In genomic region chr1:230157409-230158390, GRCh38 we compare ENCODE assay signal across 11 cellular contexts.
A peak's percentile ranks its signal among the peaks of the same experiment; 100 is the strongest.
DNase-seq lines count a peak whose midpoint lies in the region; ATAC-seq, FAIRE-seq and TF ChIP-seq lines count a peak whose summit lies in the region.
"Had no signal": no experiment of that assay in that cellular context is flagged by ENCODE, and none has a peak within 500 bp of the region (broad histone marks: within the 10 kb centered on the region; RNA-seq: fewer than 3 reads in every experiment).

No MANE protein-coding gene starts in this region.

- in situ Hi-C loops in HepG2 (cut with HindIII; ENCODE audit: extremely low pct_ligation_motif_present, low pct_unique_long_range_greater_than_20kb) (no loop called here), GM23248 (cut with MboI) (no loop called here)

- H3K36me3 ChIP-seq in HepG2 (replicated peaks in 1 of 2; ENCODE audit: control insufficient read depth in 1 of 2, insufficient read depth in 2 of 2, low read length in 2 of 2) (no peaks in the 10 kb centered on the region), stomach (no peaks in the 10 kb centered on the region), GM23248 (ENCODE audit: low read depth) (no peaks in the 10 kb centered on the region)
- H3K36me3 ChIP-seq: adrenal gland had no signal

- H3K4me1 ChIP-seq in HepG2 (ENCODE audit: insufficient read depth, low read length) (peaks cover 95% of the 10 kb centered on the region), stomach (peaks cover 20 to 83% (median 41%) of the 10 kb centered on the region in 4 donors), GM23248 (ENCODE audit: insufficient read depth) (peaks cover 27% of the 10 kb centered on the region)

- peak; percentile 70 for FAIRE-seq in HepG2 (lab: Jason Lieb, UNC)

- POLR2A ChIA-PET in HepG2 (lab: Yijun Ruan, JAX): interaction anchor here (0.7 to 2.1 kb wide), 6 partner anchors 24 to 53 kb away, joined by 3 to 20 read pairs (median 6); no protein-coding TSS in a partner anchor

- H4K20me1 ChIP-seq in HepG2 (ENCODE audit: insufficient read depth, low read length) (no peaks in the 10 kb centered on the region), GM23248 (ENCODE audit: insufficient read depth) (no peaks in the 10 kb centered on the region; the same call in 1 of the 2 replicates)

- H3K9ac ChIP-seq in HepG2 (ENCODE audit: insufficient read depth, low read depth, low read length): peak overlapping the region; percentile 74
- no peak overlapping the region for H3K9ac ChIP-seq in GM23248

- DNase-seq in Right ventricle myocardium inferior (ENCODE audit: missing footprints) (no peak), cardiac septum (ENCODE audit: low spot score) (no peak), amniotic epithelial cell (ENCODE audit: low read depth) (peak; percentile 68), HepG2 (ENCODE audit: low spot score) (peak; percentile 88), stomach (no peak), GM23248 (no peak), NCI-H1048 (lab: John Stamatoyannopoulos, UW) (no peak)
- DNase-seq: activated CD4-positive, alpha-beta T cell treated with anti-CD3 and anti-CD28 coated beads, Interleukin-2, amount 50 U/mL, for 48 hours had no signal

- no peak overlapping the region for H2AFZ ChIP-seq in HepG2 (ENCODE audit: low read length)
- no peak overlapping the region for H2AFZ ChIP-seq in GM23248

- H3K4me2 ChIP-seq in HepG2 (ENCODE audit: low read depth, low read length) (peak overlapping the region; percentile 97), GM23248 (ENCODE audit: unreplicated experiment) (no peak overlapping the region)

- H3K4me3 ChIP-seq in HepG2 (replicated peaks in 1 of 3; ENCODE audit: insufficient read depth in 1 of 3, low read depth in 2 of 3, low read length in 3 of 3): peak overlapping the region; percentile 26 to 63 (median 33); a peak in 4 of 6 replicates
- H3K4me3 ChIP-seq in stomach: no peak overlapping the region
- no peak overlapping the region for H3K4me3 ChIP-seq in GM23248
- H3K4me3 ChIP-seq: adrenal gland, skin epidermis had no signal

- no TSS peak for BruUV-seq in HepG2 (replicated peaks; lab: Mats Ljungman, UMichigan)

- CTCF ChIA-PET in HepG2 (lab: Yijun Ruan, JAX; ENCODE audit: low intra/inter-chr PET ratio, low total read pairs): no interaction called here

- no peaks in the 10 kb centered on the region for H3K9me3 ChIP-seq in HepG2 (ENCODE audit: low read length)
- H3K9me3 ChIP-seq in stomach: no peaks in the 10 kb centered on the region
- no peaks in the 10 kb centered on the region for H3K9me3 ChIP-seq in GM23248 (ENCODE audit: low read depth)
- H3K9me3 ChIP-seq: adrenal gland had no signal

- TF ChIP-seq CTCF in HepG2 (CRISPR knock-in tag; IDR thresholded peaks at IDR 0.05) (no peak), stomach (IDR thresholded peaks at IDR 0.05) (no peak)

- no peaks in the 10 kb centered on the region for H3K9me2 ChIP-seq in GM23248 (ENCODE audit: insufficient read depth)

- peak overlapping the region; percentile 95 for H3K27ac ChIP-seq in HepG2 (ENCODE audit: extremely low read length, insufficient read depth, low read length)
- H3K27ac ChIP-seq in stomach: no peak overlapping the region
- no peak overlapping the region for H3K27ac ChIP-seq in GM23248
- H3K27ac ChIP-seq: skin epidermis had no signal

- 45% methylated on average over 12 of the region's 12 CpGs for WGBS in HepG2 (ENCODE audit: low lambda C conversion rate)
- WGBS in stomach, 5 donors: 64 to 72% (median 67%) methylated on average over 12 of the region's 12 CpGs
- WGBS in GM23248 (ENCODE audit: low coverage in 1 of 2, low lambda C conversion rate in 2 of 2, missing lambda C conversion rate in 2 of 2), 2 experiments: 68 to 71% methylated on average over 12 of the region's 12 CpGs

- H3F3A ChIP-seq in GM23248 (ENCODE audit: insufficient read depth): peaks cover 11% of the 10 kb centered on the region; the same call in 1 of the 2 replicates

- no peaks in the 10 kb centered on the region for H3K27me3 ChIP-seq in HepG2 (ENCODE audit: control insufficient read depth in 1 of 2, insufficient read depth in 2 of 2, low read length in 2 of 2)
- H3K27me3 ChIP-seq in stomach: no peaks in the 10 kb centered on the region
- H3K27me3 ChIP-seq in GM23248 (replicated peaks; ENCODE audit: insufficient read depth): no peaks in the 10 kb centered on the region
- H3K27me3 ChIP-seq: adrenal gland had no signal

- TF ChIP-seq RAD21 in HepG2 (CRISPR knock-in tag; IDR thresholded peaks at IDR 0.05): no peak

- peak; percentile 29 to 64; a peak in 2 of 4 replicates for TF ChIP-seq POLR2A in HepG2 (IDR thresholded peaks at IDR 0.05; ENCODE audit: insufficient read depth in 1 of 2, low read depth in 2 of 2, low read length in 2 of 2)
- no peak for TF ChIP-seq POLR2A in stomach (IDR thresholded peaks at IDR 0.05)

- intact Hi-C loops in Right ventricle myocardium inferior (cut with DNase I): no loop called here
- intact Hi-C loops in cardiac septum (cut with DNase I): loop anchor here (5.0 kb wide), 1 partner anchor 90 kb away; the partner anchor contains the start of gene GALNT2
- intact Hi-C loops in HepG2 (cut with micrococcal nuclease; ENCODE audit: unreplicated experiment): loop anchor here (1.0 to 2.0 kb wide), 4 partner anchors 29 to 89 kb away; no protein-coding TSS in a partner anchor
- intact Hi-C loops in stomach (cut with DNase I; ENCODE audit: low total_unique reads): no loop called here

- ATAC-seq in Right ventricle myocardium inferior (peak; percentile 38), HepG2 (peak; percentile 80), GM21717 (IDR thresholded peaks at IDR 0.05; ENCODE audit: unreplicated experiment) (no peak)

- H3K79me2 ChIP-seq in HepG2 (ENCODE audit: insufficient read depth, low read length) (peaks cover 48% of the 10 kb centered on the region), GM23248 (ENCODE audit: insufficient read depth) (peaks cover 100% of the 10 kb centered on the region)

- TF ChIP-seq EP300 in HepG2 (IDR thresholded peaks at IDR 0.05; ENCODE audit: low read depth in 2 of 2, low read length in 2 of 2) (peak in 1 of 2 experiments; percentile 68; a peak in 1 of 4 replicates), HepG2 (CRISPR knock-in tag; IDR thresholded peaks at IDR 0.05; ENCODE audit: borderline replicate concordance) (no peak), stomach (IDR thresholded peaks at IDR 0.05) (no peak)

TF ChIP-seq in HepG2, 621 proteins besides CTCF, POLR2A, EP300 and RAD21 (continues in another document):
- TF ChIP-seq ZNF468 (CRISPR knock-in tag; IDR thresholded peaks at IDR 0.05) (no peak), SUZ12 (IDR thresholded peaks at IDR 0.05; ENCODE audit: low read depth, low read length) (no peak), ZNF687 (CRISPR knock-in tag; IDR thresholded peaks at IDR 0.05) (peak; percentile 52), SOX13 (IDR thresholded peaks at IDR 0.05) (peak; percentile 70; the same call in 1 of the 2 replicates), SOX13 (CRISPR knock-in tag; conservative IDR thresholded peaks at IDR 0.05 in 1 of 2, IDR thresholded peaks at IDR 0.05 in 1 of 2) (peak in 1 of 2 experiments; percentile 81; a peak in 2 of 4 replicates), PATZ1 (CRISPR knock-in tag; IDR thresholded peaks at IDR 0.05) (peak; percentile 87), ELF3 (CRISPR knock-in tag; IDR thresholded peaks at IDR 0.05) (peak; percentile 24; the same call in 1 of the 2 replicates)

Comparison
In these comparisons a context has a peak if more than half of its experiments do, and no peak if none do; other contexts are left out.
1. intact Hi-C loops: an anchor here in cardiac septum (5.0 kb wide) and HepG2 (1.0 to 2.0 kb wide); none called in Right ventricle myocardium inferior and stomach.
2. DNase-seq: peak in amniotic epithelial cell (single experiment) and HepG2 (single experiment); none in Right ventricle myocardium inferior (single experiment), cardiac septum (single experiment), stomach (single experiment), GM23248 (single experiment) and NCI-H1048 (single experiment).
3. H3K4me3 ChIP-seq: peak in HepG2 (3 of 3); none in stomach (0 of 4) and GM23248 (single experiment).
4. POLR2A ChIP-seq: peak in HepG2 (2 of 2); none in stomach (0 of 4).